ENCODE assay signal across 22 cellular contexts in the genomic region with DNA sequence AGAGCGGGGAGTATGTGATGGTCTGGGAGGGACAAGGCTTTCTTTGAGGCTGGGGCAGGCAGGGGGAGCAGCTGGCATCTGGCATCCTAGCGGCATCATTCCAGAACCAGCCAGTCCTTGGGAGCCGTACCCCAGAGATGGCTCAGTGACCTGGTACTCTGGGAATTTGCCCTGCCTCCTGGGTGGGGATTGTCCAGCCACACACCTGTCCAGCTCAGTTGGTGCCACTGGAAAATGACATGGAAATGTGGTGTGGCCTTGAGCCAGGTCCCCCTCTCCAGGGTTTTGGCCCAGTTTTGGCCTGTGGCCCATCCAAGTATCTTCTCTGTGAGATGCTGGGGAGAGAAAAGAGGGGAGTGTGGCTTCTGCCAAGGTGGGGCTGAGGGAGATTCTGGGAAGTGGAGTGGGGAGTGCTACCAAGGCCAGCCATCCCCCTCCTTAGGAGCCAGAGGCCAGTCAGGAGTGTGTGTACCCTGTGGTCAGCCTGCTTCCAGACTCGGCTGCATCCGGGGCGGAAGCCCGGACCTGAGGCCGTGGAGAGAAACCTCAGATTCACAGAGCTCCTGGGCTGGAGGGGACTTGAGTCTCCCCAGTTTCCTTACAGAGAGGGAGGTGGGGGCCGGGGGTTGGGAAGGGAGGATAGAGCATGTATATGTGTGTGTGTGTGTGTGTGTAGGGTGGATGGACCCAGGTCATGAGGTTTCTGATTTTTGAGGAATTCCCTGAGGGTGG. TPM values are rescaled to one million over a fixed set of nuclear protein-coding genes. Genes with fewer than 3 reads are reported as not detected.
A peak's percentile ranks its signal among the peaks of the same experiment; 100 is the strongest.
DNase-seq lines count a peak whose midpoint lies in the region; ATAC-seq lines count a peak whose summit lies in the region.
"Had no signal": no experiment of that assay in that cellular context is flagged by ENCODE, and none has a peak within 500 bp of the region (broad histone marks: within the 10 kb centered on the region; RNA-seq: fewer than 3 reads in every experiment).

No MANE protein-coding gene starts in this region.

- CTCF ChIA-PET in activated CD4-positive, alpha-beta memory T cell treated with anti-CD3 and anti-CD28 coated beads for 36 hours (lab: Charles Lee), result no interaction called here

- H3K4ac ChIP-seq in neuronal stem cell (ENCODE audit: low read length), result no peak overlapping the region

- no peak overlapping the region for H3K9ac ChIP-seq in neuronal stem cell (ENCODE audit: low read depth, low read length, poor library complexity)
- H3K9ac ChIP-seq: KMS-11 had no signal

- H3K27me3 Mint-ChIP-seq in dendritic cell treated with granulocyte-macrophage colony-stimulating factor and Interleukin-4, amounts not matched to agents 40 ng/mL and 50 ng/mL, for 4 days, result peaks cover 9% of the 10 kb centered on the region
- peaks cover 20% of the 10 kb centered on the region for H3K27me3 Mint-ChIP-seq in activated CD4-positive, alpha-beta memory T cell treated with anti-CD3 and anti-CD28 coated beads for 36 hours

- H4K8ac ChIP-seq in neuronal stem cell (ENCODE audit: low read depth, low read length), result no peak overlapping the region

- no peaks in the 10 kb centered on the region for H3K27me3 ChIP-seq in H7 (ENCODE audit: control insufficient read depth, insufficient read depth, low read length)
- peaks cover 0 to 48% (median 0%) of the 10 kb centered on the region in 3 experiments for H3K27me3 ChIP-seq in neuronal stem cell (ENCODE audit: control insufficient read depth in 3 of 3, insufficient read depth in 3 of 3, low read depth in 1 of 3, low read length in 3 of 3)

- H3K27ac Mint-ChIP-seq in dendritic cell treated with granulocyte-macrophage colony-stimulating factor and Interleukin-4, amounts not matched to agents 40 ng/mL and 50 ng/mL, for 4 days, result peak overlapping the region; percentile 13
- H3K27ac Mint-ChIP-seq in activated CD4-positive, alpha-beta memory T cell treated with anti-CD3 and anti-CD28 coated beads for 36 hours, result no peak overlapping the region
- H3K27ac Mint-ChIP-seq: CD8-positive, alpha-beta memory T cell; nephron progenitor cell had no signal

- H3K23ac ChIP-seq in neuronal stem cell (ENCODE audit: low read depth, low read length, poor library complexity), result no peak overlapping the region

- no peaks in the 10 kb centered on the region for H3K79me1 ChIP-seq in neuronal stem cell (ENCODE audit: low read depth, low read length)

- no peak overlapping the region for H2AK5ac ChIP-seq in neuronal stem cell (ENCODE audit: low read depth, low read length)

- H3K9me3 ChIP-seq in neuronal stem cell (replicated peaks in 1 of 2; ENCODE audit: control insufficient read depth in 2 of 2, insufficient read depth in 1 of 2, low read depth in 1 of 2, low read length in 2 of 2), result no peaks in the 10 kb centered on the region

- peak overlapping the region; percentile 7 for H2BK15ac ChIP-seq in neuronal stem cell (ENCODE audit: low read length)

- H3K14ac ChIP-seq in neuronal stem cell (ENCODE audit: low read length), result no peak overlapping the region

- H3K18ac ChIP-seq in neuronal stem cell (ENCODE audit: low read length), result no peak overlapping the region

- intact Hi-C loops in dendritic cell treated with granulocyte-macrophage colony-stimulating factor and Interleukin-4, amounts not matched to agents 40 ng/mL and 50 ng/mL, for 4 days (cut with micrococcal nuclease), result no loop called here
- intact Hi-C loops in left colon (cut with DNase I, micrococcal nuclease), result no loop called here
- intact Hi-C loops in activated CD4-positive, alpha-beta memory T cell treated with anti-CD3 and anti-CD28 coated beads for 36 hours (cut with micrococcal nuclease), result no loop called here

- H2AFZ ChIP-seq in neuronal stem cell (ENCODE audit: low read length), result no peak overlapping the region

- H3K4me1 ChIP-seq in neuronal stem cell (ENCODE audit: control insufficient read depth in 2 of 2, insufficient read depth in 1 of 2, low read depth in 1 of 2, low read length in 2 of 2), result peaks cover 2 to 15% of the 10 kb centered on the region in 2 donors

- no peak overlapping the region for H3K4me2 ChIP-seq in neuronal stem cell (ENCODE audit: insufficient read depth, low read length, poor library complexity, severe bottlenecking)
- H3K4me2 ChIP-seq: KMS-11 had no signal

- no peaks in the 10 kb centered on the region for H3K9me3 Mint-ChIP-seq in dendritic cell treated with granulocyte-macrophage colony-stimulating factor and Interleukin-4, amounts not matched to agents 40 ng/mL and 50 ng/mL, for 4 days
- no peaks in the 10 kb centered on the region for H3K9me3 Mint-ChIP-seq in activated CD4-positive, alpha-beta memory T cell treated with anti-CD3 and anti-CD28 coated beads for 36 hours
- H3K9me3 Mint-ChIP-seq: activated CD4-positive, alpha-beta T cell treated with anti-CD3 and anti-CD28 coated beads, Interleukin-2, amount 10 ng/mL, durations not matched to agents 24 days and 14 days; CD8-positive, alpha-beta memory T cell; nephron progenitor cell had no signal

- H4K91ac ChIP-seq in neuronal stem cell (ENCODE audit: low read depth, low read length, poor library complexity), result no peak overlapping the region

- no peak overlapping the region for H3K27ac ChIP-seq in neuronal stem cell (replicated peaks; ENCODE audit: low read length)
- H3K27ac ChIP-seq: KMS-11 had no signal

- no peaks in the 10 kb centered on the region for H3K36me3 Mint-ChIP-seq in dendritic cell treated with granulocyte-macrophage colony-stimulating factor and Interleukin-4, amounts not matched to agents 40 ng/mL and 50 ng/mL, for 4 days (ENCODE audit: low read depth)
- H3K36me3 Mint-ChIP-seq in activated CD4-positive, alpha-beta memory T cell treated with anti-CD3 and anti-CD28 coated beads for 36 hours, result no peaks in the 10 kb centered on the region
- H3K36me3 Mint-ChIP-seq: CD8-positive, alpha-beta memory T cell had no signal

- no peak overlapping the region for H3K4me3 Mint-ChIP-seq in dendritic cell treated with granulocyte-macrophage colony-stimulating factor and Interleukin-4, amounts not matched to agents 40 ng/mL and 50 ng/mL, for 4 days
- H3K4me3 Mint-ChIP-seq in activated CD4-positive, alpha-beta memory T cell treated with anti-CD3 and anti-CD28 coated beads for 36 hours, result no peak overlapping the region
- H3K4me3 Mint-ChIP-seq: activated CD4-positive, alpha-beta T cell treated with anti-CD3 and anti-CD28 coated beads, Interleukin-2, amount 10 ng/mL, durations not matched to agents 24 days and 14 days; CD8-positive, alpha-beta memory T cell; nephron progenitor cell had no signal

- H2BK120ac ChIP-seq in neuronal stem cell (ENCODE audit: low read depth, low read length), result no peak overlapping the region

- no CpG with 5 or more reads among the region's 9 CpGs for WGBS in neuronal stem cell (ENCODE audit: extremely low coverage in 2 of 2, insufficient read length in 2 of 2, insufficient replicate concordance in 1 of 2), 2 donors

- H3K36me3 ChIP-seq in H7 (replicated peaks; ENCODE audit: control insufficient read depth, insufficient read depth, low read length) (no peaks in the 10 kb centered on the region), neuronal stem cell (replicated peaks in 1 of 2; ENCODE audit: control insufficient read depth in 2 of 2, insufficient read depth in 2 of 2, low read length in 2 of 2) (no peaks in the 10 kb centered on the region)

- ATAC-seq in left colon, result no peak

- POLR2A ChIA-PET in activated CD4-positive, alpha-beta memory T cell treated with anti-CD3 and anti-CD28 coated beads for 36 hours (lab: Charles Lee), result interaction anchor here (0.6 kb wide), 1 partner anchor 45 kb away, joined by 3 read pairs; no protein-coding TSS in a partner anchor

- peaks cover 77% of the 10 kb centered on the region for H3K4me1 Mint-ChIP-seq in dendritic cell treated with granulocyte-macrophage colony-stimulating factor and Interleukin-4, amounts not matched to agents 40 ng/mL and 50 ng/mL, for 4 days (ENCODE audit: low read depth)
- peaks cover 5% of the 10 kb centered on the region for H3K4me1 Mint-ChIP-seq in activated CD4-positive, alpha-beta memory T cell treated with anti-CD3 and anti-CD28 coated beads for 36 hours (ENCODE audit: low read depth)
- H3K4me1 Mint-ChIP-seq: CD8-positive, alpha-beta memory T cell had no signal

- H2BK12ac ChIP-seq in neuronal stem cell (ENCODE audit: low read length), result no peak overlapping the region

- H2BK5ac ChIP-seq in neuronal stem cell (ENCODE audit: low read length), result no peak overlapping the region

- DNase-seq in 8988T (peak; percentile 5), H7 (peak; percentile 14), neuronal stem cell (ENCODE audit: low spot score) (no peak), NCI-H2196 (lab: John Stamatoyannopoulos, UW; ENCODE audit: unreplicated experiment) (no peak), left colon (no peak), GM19238 (ENCODE audit: insufficient read length, low spot score) (no peak)
- no peak for DNase-seq in activated CD4-positive, alpha-beta memory T cell treated with anti-CD3 and anti-CD28 coated beads for 36 hours
- DNase-seq: activated CD4-positive, alpha-beta T cell treated with anti-CD3 and anti-CD28 coated beads, Interleukin-2, amount 10 ng/mL, durations not matched to agents 24 days and 14 days; activated naive CD4-positive, alpha-beta T cell treated with anti-CD3 and anti-CD28 coated beads, Interleukin-2, amount 50 U/mL, for 16 hours; cortex of kidney; foreskin fibroblast; hippocampal formation; NCI-H1092 treated with DMSO at 0.1 percent for 48 hours; NCI-H2081; NCI-H510A; nephron progenitor cell; SHP77 treated with DMSO at 0.1 percent for 48 hours had no signal

- H3K4me3 ChIP-seq in H7 (ENCODE audit: insufficient read depth, low read depth, low read length) (no peak overlapping the region), neuronal stem cell (ENCODE audit: low read length in 2 of 2) (no peak overlapping the region)

RNA-seq across cellular contexts. Expression of a gene that starts 14.7 kb away (rescaled TPM):
- total RNA-seq in H7 (2014; rRNA removed; shearing (Covaris generic)), result not detected in 2 replicates
- polyA plus RNA-seq in neuronal stem cell (2013, experiment 1 of 2), result 0.07 TPM
- 0.07 TPM for polyA plus RNA-seq in neuronal stem cell (2013, experiment 2 of 2)
- total RNA-seq in left colon, result 1 to 10 TPM in 1 of 2 donors, not detected in 1; 1.1 TPM
- not detected for total RNA-seq in activated CD4-positive, alpha-beta memory T cell treated with anti-CD3 and anti-CD28 coated beads for 36 hours
- total RNA-seq: activated CD4-positive, alpha-beta T cell treated with anti-CD3 and anti-CD28 coated beads, Interleukin-2, amount 10 ng/mL, durations not matched to agents 24 days and 14 days; CD8-positive, alpha-beta memory T cell; T-helper 1 cell treated with Interleukin-12 subunit alpha and Interleukin-12 subunit beta and Interleukin-4 antibody, amounts not matched to agents 30 ng/mL and 1 ng/mL, for 36 hours had no signal
- polyA plus RNA-seq: CD8-positive, alpha-beta memory T cell had no signal

RNA-seq across cellular contexts. Expression of a gene that starts 26.6 kb away (rescaled TPM):
- 0.80 and 1.1 TPM in 2 replicates for total RNA-seq in H7 (2014; rRNA removed; shearing (Covaris generic))
- polyA plus RNA-seq in neuronal stem cell (2013, experiment 1 of 2), result 0.24 TPM
- polyA plus RNA-seq in neuronal stem cell (2013, experiment 2 of 2), result 0.18 TPM
- total RNA-seq in left colon, result under 1 TPM; 0.78 to 0.89 TPM
- 1 to 10 TPM; 3.5 to 3.7 TPM for total RNA-seq in activated CD4-positive, alpha-beta memory T cell treated with anti-CD3 and anti-CD28 coated beads for 36 hours
- total RNA-seq: temporal lobe had no signal
- polyA plus RNA-seq: CD8-positive, alpha-beta memory T cell had no signal

Comparison
In these comparisons a context has a peak if more than half of its experiments do, and no peak if none do; other contexts are left out.
1. DNase-seq: peak in 8988T (single experiment) and H7 (single experiment); none in neuronal stem cell (single experiment), NCI-H2196 (single experiment), left colon (0 of 2), GM19238 (single experiment) and activated CD4-positive, alpha-beta memory T cell treated with anti-CD3 and anti-CD28 coated beads for 36 hours (single experiment).